In genomic region chr2:216216951-216217903, GRCh38 we compare ENCODE assay signal across 9 cellular contexts.
A peak's percentile ranks its signal among the peaks of the same experiment; 100 is the strongest.
DNase-seq lines count a peak whose midpoint lies in the region; ATAC-seq and TF ChIP-seq lines count a peak whose summit lies in the region.
"Had no signal": no experiment of that assay in that cellular context is flagged by ENCODE, and none has a peak within 500 bp of the region (broad histone marks: within the 10 kb centered on the region; RNA-seq: fewer than 3 reads in every experiment).

No MANE protein-coding gene starts in this region.

- DNase-seq in MCF 10A (ENCODE audit: unreplicated experiment) (peak; percentile 55), breast epithelium (ENCODE audit: low spot score in 2 of 2) (no peak), epithelial cell of prostate (ENCODE audit: low read depth, low spot score) (no peak), NCI-H1417 (lab: John Stamatoyannopoulos, UW) (no peak)
- DNase-seq in stimulated activated naive CD8-positive, alpha-beta T cell treated with anti-CD3 and anti-CD28 coated beads, Interleukin-15, Interleukin-2, amounts not matched to agents 100 U/mL and 50 U/mL, for 24 hours: no peak
- DNase-seq in stimulated activated naive B cell treated with anti-CD40 and anti-IgM and Interleukin-4, amounts not matched to agents 10 μg/mL and 1 μg/mL and 100 μg/mL, for 72 hours: no peak
- DNase-seq: GF-D8 had no signal

- no peak for TF ChIP-seq CTCF in MCF 10A (IDR thresholded peaks at IDR 0.05; ENCODE audit: unreplicated experiment)
- TF ChIP-seq CTCF in breast epithelium (IDR thresholded peaks at IDR 0.05): no peak

- no peaks in the 10 kb centered on the region for H3K4me1 ChIP-seq in breast epithelium

- POLR2A ChIA-PET in MCF 10A (lab: Yijun Ruan, JAX): interaction anchor here (0.6 to 0.7 kb wide), 2 partner anchors 54 to 107 kb away, joined by 3 read pairs; no protein-coding TSS in a partner anchor

- peak overlapping the region; percentile 90 for H3K27ac Mint-ChIP-seq in MCF 10A (ENCODE audit: low read depth, unreplicated experiment)
- H3K27ac Mint-ChIP-seq in stimulated activated naive B cell treated with anti-CD40 and anti-IgM and Interleukin-4, amounts not matched to agents 10 μg/mL and 1 μg/mL and 100 μg/mL, for 72 hours: no peak overlapping the region

- no peak overlapping the region for H3K4me3 ChIP-seq in breast epithelium

- BruUV-seq in MCF 10A (replicated peaks; lab: Mats Ljungman, UMichigan): no TSS peak

- H3K9me3 ChIP-seq in breast epithelium: no peaks in the 10 kb centered on the region

- H3K4me3 Mint-ChIP-seq in MCF 10A (ENCODE audit: unreplicated experiment): peak overlapping the region; percentile 13
- no peak overlapping the region for H3K4me3 Mint-ChIP-seq in stimulated activated naive B cell treated with anti-CD40 and anti-IgM and Interleukin-4, amounts not matched to agents 10 μg/mL and 1 μg/mL and 100 μg/mL, for 72 hours

- peak; percentile 73 for ATAC-seq in stimulated activated naive CD8-positive, alpha-beta T cell treated with anti-CD3 and anti-CD28 coated beads, Interleukin-15, Interleukin-2, amounts not matched to agents 100 U/mL and 50 U/mL, for 24 hours
- ATAC-seq in HG02885 (IDR thresholded peaks at IDR 0.05; ENCODE audit: poor library complexity, unreplicated experiment): no peak
- no peak for ATAC-seq in stimulated activated naive B cell treated with anti-CD40 and anti-IgM and Interleukin-4, amounts not matched to agents 10 μg/mL and 1 μg/mL and 100 μg/mL, for 72 hours (replicated peaks)

- CTCF ChIA-PET in MCF 10A (lab: Yijun Ruan, JAX): interaction anchor here (0.6 to 1.9 kb wide), 4 partner anchors 32 to 227 kb away, joined by 3 to 5 read pairs (median 3); partner anchors contain the start of gene MARCHF4

- intact Hi-C loops in MCF 10A (cut with micrococcal nuclease) (loop anchor here (10.0 kb wide), 1 partner anchor 278 kb away; the partner anchor contains the start of gene RPL37A), breast epithelium (cut with DNase I; ENCODE audit: low total_unique reads) (no loop called here)

- H3K36me3 ChIP-seq in breast epithelium: no peaks in the 10 kb centered on the region

- TF ChIP-seq POLR2A in breast epithelium (IDR thresholded peaks at IDR 0.05): no peak

- no peaks in the 10 kb centered on the region for H3K27me3 Mint-ChIP-seq in MCF 10A (ENCODE audit: insufficient read depth, unreplicated experiment)
- H3K27me3 Mint-ChIP-seq in stimulated activated naive B cell treated with anti-CD40 and anti-IgM and Interleukin-4, amounts not matched to agents 10 μg/mL and 1 μg/mL and 100 μg/mL, for 72 hours: no peaks in the 10 kb centered on the region

- H3K36me3 Mint-ChIP-seq in MCF 10A (ENCODE audit: insufficient read depth, unreplicated experiment): peaks cover 4% of the 10 kb centered on the region
- H3K36me3 Mint-ChIP-seq in stimulated activated naive B cell treated with anti-CD40 and anti-IgM and Interleukin-4, amounts not matched to agents 10 μg/mL and 1 μg/mL and 100 μg/mL, for 72 hours: peaks cover 33 to 41% of the 10 kb centered on the region in 2 donors

- H3K27me3 ChIP-seq in breast epithelium: no peaks in the 10 kb centered on the region

- H3K27ac ChIP-seq in breast epithelium (peak overlapping the region in 1 of 2 donors; percentile 53), epithelial cell of prostate (peak overlapping the region; percentile 83)

- H3K4me1 Mint-ChIP-seq in MCF 10A (ENCODE audit: insufficient read depth, unreplicated experiment): peaks cover 38% of the 10 kb centered on the region
- H3K4me1 Mint-ChIP-seq in stimulated activated naive B cell treated with anti-CD40 and anti-IgM and Interleukin-4, amounts not matched to agents 10 μg/mL and 1 μg/mL and 100 μg/mL, for 72 hours: peaks cover 9 to 11% of the 10 kb centered on the region in 2 donors

- H3K9me3 Mint-ChIP-seq in MCF 10A (ENCODE audit: unreplicated experiment): no peaks in the 10 kb centered on the region
- H3K9me3 Mint-ChIP-seq in stimulated activated naive B cell treated with anti-CD40 and anti-IgM and Interleukin-4, amounts not matched to agents 10 μg/mL and 1 μg/mL and 100 μg/mL, for 72 hours: no peaks in the 10 kb centered on the region

TF ChIP-seq in PFSK-1, 5 proteins besides CTCF, POLR2A, EP300 and RAD21:
- TF ChIP-seq TAF1 (IDR thresholded peaks at IDR 0.05; ENCODE audit: borderline replicate concordance, insufficient read depth, low read length) (0 out of 2 replicates have a peak, but pooled peaks have one; percentile 17), FOXP2 (optimal IDR thresholded peaks at IDR 0.05; ENCODE audit: borderline replicate concordance, extremely low read depth, extremely low read length, insufficient read depth) (no peak)
